ENCODE assay signal across 25 cellular contexts in genomic region chr17:55585629-55586028, GRCh38.
DNase-seq lines count a peak whose midpoint lies in the region; ATAC-seq and TF ChIP-seq lines count a peak whose summit lies in the region.
"Had no signal": no experiment of that assay in that cellular context is flagged by ENCODE, and none has a peak within 500 bp of the region (broad histone marks: within the 10 kb centered on the region; RNA-seq: fewer than 3 reads in every experiment).

No MANE protein-coding gene starts in this region.

- no peaks in the 10 kb centered on the region for H3F3A ChIP-seq in DOHH2 (ENCODE audit: control insufficient read depth, insufficient read depth)
- H3F3A ChIP-seq in GM23338 (replicated peaks; ENCODE audit: low read depth): no peaks in the 10 kb centered on the region

- no peaks in the 10 kb centered on the region for H3K4me1 Mint-ChIP-seq in GM23338

- H3K4me1 ChIP-seq in DOHH2 (ENCODE audit: control insufficient read depth, low read length) (no peaks in the 10 kb centered on the region), GM23338 (ENCODE audit: insufficient read depth) (no peaks in the 10 kb centered on the region)

- H3K27me3 ChIP-seq in DOHH2 (ENCODE audit: control insufficient read depth, low read length) (no peaks in the 10 kb centered on the region), GM23338 (ENCODE audit: insufficient read depth) (no peaks in the 10 kb centered on the region)
- H3K27me3 ChIP-seq: stomach, tibial artery had no signal

- H3K36me3 Mint-ChIP-seq in GM23338 (ENCODE audit: low read depth): no peaks in the 10 kb centered on the region
- H3K36me3 Mint-ChIP-seq: activated naive CD4-positive, alpha-beta T cell treated with anti-CD3 and anti-CD28 coated beads, Interleukin-2, amount 10 ng/mL, durations not matched to agents 7 days and 5 days; CD4-positive, CD25-positive, alpha-beta regulatory T cell; T-cell had no signal

- H3K27me3 Mint-ChIP-seq in GM23338 (ENCODE audit: insufficient read depth, low read depth, poor library complexity): no peaks in the 10 kb centered on the region
- H3K27me3 Mint-ChIP-seq: activated naive CD4-positive, alpha-beta T cell treated with anti-CD3 and anti-CD28 coated beads, Interleukin-2, amount 10 ng/mL, durations not matched to agents 7 days and 5 days; T-cell had no signal

- H3K27ac Mint-ChIP-seq in GM23338: no peak overlapping the region
- H3K27ac Mint-ChIP-seq: activated naive CD4-positive, alpha-beta T cell treated with anti-CD3 and anti-CD28 coated beads, Interleukin-2, amount 10 ng/mL, durations not matched to agents 7 days and 5 days; CD4-positive, CD25-positive, alpha-beta regulatory T cell; T-cell had no signal

- H3K36me3 ChIP-seq in DOHH2 (ENCODE audit: control insufficient read depth, low read length) (no peaks in the 10 kb centered on the region), GM23338 (ENCODE audit: insufficient read depth) (no peaks in the 10 kb centered on the region)
- H3K36me3 ChIP-seq: neutrophil, stomach, tibial artery had no signal

- no peak for DNase-seq in GM23338 (ENCODE audit: low spot score)
- DNase-seq in RKO (ENCODE audit: low spot score): peak; percentile 15
- DNase-seq in epithelial cell of proximal tubule (ENCODE audit: low read depth): no peak
- no peak for DNase-seq in NCI-H526 (lab: John Stamatoyannopoulos, UW)
- DNase-seq in SW 1271 (lab: John Stamatoyannopoulos, UW): no peak
- DNase-seq in NCI-H187 (lab: John Stamatoyannopoulos, UW): no peak
- DNase-seq: activated CD8-positive, alpha-beta memory T cell treated with anti-CD3 and anti-CD28 coated beads for 24 hours; activated naive CD4-positive, alpha-beta T cell treated with anti-CD3 and anti-CD28 coated beads, Interleukin-2, amount 10 ng/mL, durations not matched to agents 7 days and 5 days; activated T-cell treated with anti-CD3 and anti-CD28 coated beads, Interleukin-2, amount 50 U/mL, for 1 hour; amniotic stem cell; CD4-positive, CD25-positive, alpha-beta regulatory T cell; foreskin fibroblast; left cardiac atrium; mesenchymal stem cell; NCI-H2081; NCI-H345; psoas muscle; stomach; T-cell; tibial artery had no signal

- no peak overlapping the region for H3K27ac ChIP-seq in DOHH2 (ENCODE audit: low read depth, low read length)
- no peak overlapping the region for H3K27ac ChIP-seq in GM23338 (ENCODE audit: low read depth)
- H3K27ac ChIP-seq: HL-60, neutrophil, psoas muscle, stomach, tibial artery had no signal

- H4K20me1 ChIP-seq in DOHH2 (ENCODE audit: control insufficient read depth, insufficient read depth, low read depth, low read length) (no peaks in the 10 kb centered on the region), GM23338 (replicated peaks; ENCODE audit: insufficient read depth) (no peaks in the 10 kb centered on the region)

- no peak overlapping the region for H2AFZ ChIP-seq in GM23338

- ATAC-seq in GM23338 (no peak), GM19455 (IDR thresholded peaks at IDR 0.05; ENCODE audit: unreplicated experiment) (no peak)
- ATAC-seq: HepG2, left cardiac atrium, psoas muscle had no signal

- H3K4me3 Mint-ChIP-seq in GM23338: no peak overlapping the region
- H3K4me3 Mint-ChIP-seq: activated naive CD4-positive, alpha-beta T cell treated with anti-CD3 and anti-CD28 coated beads, Interleukin-2, amount 10 ng/mL, durations not matched to agents 7 days and 5 days; CD4-positive, CD25-positive, alpha-beta regulatory T cell; T-cell had no signal

- H3K79me2 ChIP-seq in DOHH2 (ENCODE audit: control insufficient read depth, low read length) (no peaks in the 10 kb centered on the region), GM23338 (replicated peaks; ENCODE audit: insufficient read depth) (no peaks in the 10 kb centered on the region)

- H3K9me2 ChIP-seq in DOHH2 (replicated peaks; ENCODE audit: control insufficient read depth, low read length): no peaks in the 10 kb centered on the region
- 0 out of 2 replicates have a peak, but pooled peaks cover 5% of the 10 kb centered on the region for H3K9me2 ChIP-seq in GM23338 (ENCODE audit: insufficient read depth)

- H3K9me3 Mint-ChIP-seq in GM23338: no peaks in the 10 kb centered on the region
- H3K9me3 Mint-ChIP-seq: activated naive CD4-positive, alpha-beta T cell treated with anti-CD3 and anti-CD28 coated beads, Interleukin-2, amount 10 ng/mL, durations not matched to agents 7 days and 5 days; T-cell had no signal

- no peak overlapping the region for H3K4me3 ChIP-seq in DOHH2 (ENCODE audit: low read length)
- no peak overlapping the region for H3K4me3 ChIP-seq in GM23338
- H3K4me3 ChIP-seq in epithelial cell of proximal tubule (ENCODE audit: low read depth, low read length): no peak overlapping the region
- H3K4me3 ChIP-seq: psoas muscle, stomach, tibial artery had no signal

- H3K4me2 ChIP-seq in DOHH2 (ENCODE audit: low read length): no peak overlapping the region
- no peak overlapping the region for H3K4me2 ChIP-seq in GM23338

- TF ChIP-seq CTCF in DOHH2 (IDR thresholded peaks at IDR 0.05; ENCODE audit: low read depth, low read length, poor library complexity, severe bottlenecking) (peak; percentile 9), GM23338 (conservative IDR thresholded peaks at IDR 0.05; ENCODE audit: low read depth in 2 of 2) (peak; percentile 9 to 23; a peak in 1 of 4 replicates), epithelial cell of proximal tubule (conservative IDR thresholded peaks at IDR 0.05; ENCODE audit: low read depth, low read length) (peak; percentile 41)

- H3K9me3 ChIP-seq in DOHH2 (ENCODE audit: control insufficient read depth, insufficient read depth, low read length): no peaks in the 10 kb centered on the region
- H3K9me3 ChIP-seq: neutrophil, psoas muscle, stomach had no signal

TF ChIP-seq in GM23338, 12 proteins besides CTCF, POLR2A, EP300 and RAD21 (continues in another document):
- TF ChIP-seq ETS1 (IDR thresholded peaks at IDR 0.05): no peak
- no peak for TF ChIP-seq NANOG (IDR thresholded peaks at IDR 0.05; ENCODE audit: borderline replicate concordance)
- TF ChIP-seq POLR2AphosphoS5 (IDR thresholded peaks at IDR 0.05; ENCODE audit: low read depth): no peak
